1 cellular context compared by ENCODE assay signal in genomic region chr10:12819656-12820055, GRCh38.
TF ChIP-seq lines count a peak whose summit lies in the region.

No MANE protein-coding gene starts in this region.

TF ChIP-seq in H1, 55 proteins besides CTCF, POLR2A, EP300 and RAD21 (continued from another document):
- no peak for TF ChIP-seq CHD7 (IDR thresholded peaks at IDR 0.05; ENCODE audit: insufficient replicate concordance, low read length)
- TF ChIP-seq YY1 (IDR thresholded peaks at IDR 0.05; ENCODE audit: low read depth, low read length) = no peak
- no peak for TF ChIP-seq TAF7 (optimal IDR thresholded peaks at IDR 0.05; ENCODE audit: borderline replicate concordance, low read depth, low read length)
